ENCODE assay signal across 1 cellular context in the genomic region with DNA sequence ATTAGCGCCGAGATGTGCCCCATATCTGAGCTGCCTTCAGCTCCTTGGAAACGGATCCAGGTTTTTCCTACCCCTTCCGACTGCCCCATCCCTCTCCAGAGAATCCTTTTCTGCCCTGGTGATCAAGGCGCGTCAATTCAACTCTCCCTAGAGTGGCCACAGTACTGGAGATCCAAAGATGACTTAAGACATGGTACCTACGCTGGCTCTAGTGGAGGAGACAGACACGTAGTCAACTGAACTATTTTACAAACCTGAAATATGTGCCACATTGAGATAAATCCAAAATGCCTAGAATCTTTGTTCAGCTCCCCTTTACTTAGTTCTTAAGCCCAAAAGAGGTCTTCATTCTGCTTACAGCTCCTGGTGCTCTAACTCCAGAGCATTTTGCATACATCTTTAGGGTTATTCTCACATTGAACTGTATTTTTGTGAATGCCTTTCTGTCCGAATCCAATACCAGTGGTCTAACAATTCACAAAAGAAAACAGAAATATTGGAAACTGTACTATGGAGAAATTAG.
TF ChIP-seq lines count a peak whose summit lies in the region.

No MANE protein-coding gene starts in this region.

TF ChIP-seq in GM12878, 131 proteins besides CTCF, POLR2A, EP300 and RAD21 (continued from another document):
- TF ChIP-seq, protein P1, sequence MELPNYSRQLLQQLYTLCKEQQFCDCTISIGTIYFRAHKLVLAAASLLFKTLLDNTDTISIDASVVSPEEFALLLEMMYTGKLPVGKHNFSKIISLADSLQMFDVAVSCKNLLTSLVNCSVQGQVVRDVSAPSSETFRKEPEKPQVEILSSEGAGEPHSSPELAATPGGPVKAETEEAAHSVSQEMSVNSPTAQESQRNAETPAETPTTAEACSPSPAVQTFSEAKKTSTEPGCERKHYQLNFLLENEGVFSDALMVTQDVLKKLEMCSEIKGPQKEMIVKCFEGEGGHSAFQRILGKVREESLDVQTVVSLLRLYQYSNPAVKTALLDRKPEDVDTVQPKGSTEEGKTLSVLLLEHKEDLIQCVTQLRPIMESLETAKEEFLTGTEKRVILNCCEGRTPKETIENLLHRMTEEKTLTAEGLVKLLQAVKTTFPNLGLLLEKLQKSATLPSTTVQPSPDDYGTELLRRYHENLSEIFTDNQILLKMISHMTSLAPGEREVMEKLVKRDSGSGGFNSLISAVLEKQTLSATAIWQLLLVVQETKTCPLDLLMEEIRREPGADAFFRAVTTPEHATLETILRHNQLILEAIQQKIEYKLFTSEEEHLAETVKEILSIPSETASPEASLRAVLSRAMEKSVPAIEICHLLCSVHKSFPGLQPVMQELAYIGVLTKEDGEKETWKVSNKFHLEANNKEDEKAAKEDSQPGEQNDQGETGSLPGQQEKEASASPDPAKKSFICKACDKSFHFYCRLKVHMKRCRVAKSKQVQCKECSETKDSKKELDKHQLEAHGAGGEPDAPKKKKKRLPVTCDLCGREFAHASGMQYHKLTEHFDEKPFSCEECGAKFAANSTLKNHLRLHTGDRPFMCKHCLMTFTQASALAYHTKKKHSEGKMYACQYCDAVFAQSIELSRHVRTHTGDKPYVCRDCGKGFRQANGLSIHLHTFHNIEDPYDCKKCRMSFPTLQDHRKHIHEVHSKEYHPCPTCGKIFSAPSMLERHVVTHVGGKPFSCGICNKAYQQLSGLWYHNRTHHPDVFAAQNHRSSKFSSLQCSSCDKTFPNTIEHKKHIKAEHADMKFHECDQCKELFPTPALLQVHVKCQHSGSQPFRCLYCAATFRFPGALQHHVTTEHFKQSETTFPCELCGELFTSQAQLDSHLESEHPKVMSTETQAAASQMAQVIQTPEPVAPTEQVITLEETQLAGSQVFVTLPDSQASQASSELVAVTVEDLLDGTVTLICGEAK (IDR thresholded peaks at IDR 0.05; ENCODE audit: borderline replicate concordance): no peak
- TF ChIP-seq NR2C2 (IDR thresholded peaks at IDR 0.05; ENCODE audit: borderline replicate concordance, control insufficient read depth, insufficient read length, low read depth) (no peak), KAT2A (conservative IDR thresholded peaks at IDR 0.05; ENCODE audit: control insufficient read depth, low read depth, low read length) (no peak), CHD4 (IDR thresholded peaks at IDR 0.05) (no peak), NFYA (IDR thresholded peaks at IDR 0.05; ENCODE audit: borderline replicate concordance, low read depth, low read length) (no peak), TCF3 (IDR thresholded peaks at IDR 0.05; ENCODE audit: borderline replicate concordance, insufficient read depth, low read depth, low read length) (no peak), RELA (IDR thresholded peaks at IDR 0.05; ENCODE audit: borderline replicate concordance, partially characterized antibody) (no peak), SMAD1 (IDR thresholded peaks at IDR 0.05; ENCODE audit: low read depth, partially characterized antibody) (no peak)
- TF ChIP-seq, protein P2, sequence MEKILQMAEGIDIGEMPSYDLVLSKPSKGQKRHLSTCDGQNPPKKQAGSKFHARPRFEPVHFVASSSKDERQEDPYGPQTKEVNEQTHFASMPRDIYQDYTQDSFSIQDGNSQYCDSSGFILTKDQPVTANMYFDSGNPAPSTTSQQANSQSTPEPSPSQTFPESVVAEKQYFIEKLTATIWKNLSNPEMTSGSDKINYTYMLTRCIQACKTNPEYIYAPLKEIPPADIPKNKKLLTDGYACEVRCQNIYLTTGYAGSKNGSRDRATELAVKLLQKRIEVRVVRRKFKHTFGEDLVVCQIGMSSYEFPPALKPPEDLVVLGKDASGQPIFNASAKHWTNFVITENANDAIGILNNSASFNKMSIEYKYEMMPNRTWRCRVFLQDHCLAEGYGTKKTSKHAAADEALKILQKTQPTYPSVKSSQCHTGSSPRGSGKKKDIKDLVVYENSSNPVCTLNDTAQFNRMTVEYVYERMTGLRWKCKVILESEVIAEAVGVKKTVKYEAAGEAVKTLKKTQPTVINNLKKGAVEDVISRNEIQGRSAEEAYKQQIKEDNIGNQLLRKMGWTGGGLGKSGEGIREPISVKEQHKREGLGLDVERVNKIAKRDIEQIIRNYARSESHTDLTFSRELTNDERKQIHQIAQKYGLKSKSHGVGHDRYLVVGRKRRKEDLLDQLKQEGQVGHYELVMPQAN (conservative IDR thresholded peaks at IDR 0.05): no peak; the same call in 1 of the 2 replicates
- TF ChIP-seq, protein P3, sequence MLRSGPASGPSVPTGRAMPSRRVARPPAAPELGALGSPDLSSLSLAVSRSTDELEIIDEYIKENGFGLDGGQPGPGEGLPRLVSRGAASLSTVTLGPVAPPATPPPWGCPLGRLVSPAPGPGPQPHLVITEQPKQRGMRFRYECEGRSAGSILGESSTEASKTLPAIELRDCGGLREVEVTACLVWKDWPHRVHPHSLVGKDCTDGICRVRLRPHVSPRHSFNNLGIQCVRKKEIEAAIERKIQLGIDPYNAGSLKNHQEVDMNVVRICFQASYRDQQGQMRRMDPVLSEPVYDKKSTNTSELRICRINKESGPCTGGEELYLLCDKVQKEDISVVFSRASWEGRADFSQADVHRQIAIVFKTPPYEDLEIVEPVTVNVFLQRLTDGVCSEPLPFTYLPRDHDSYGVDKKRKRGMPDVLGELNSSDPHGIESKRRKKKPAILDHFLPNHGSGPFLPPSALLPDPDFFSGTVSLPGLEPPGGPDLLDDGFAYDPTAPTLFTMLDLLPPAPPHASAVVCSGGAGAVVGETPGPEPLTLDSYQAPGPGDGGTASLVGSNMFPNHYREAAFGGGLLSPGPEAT (IDR thresholded peaks at IDR 0.05; ENCODE audit: low read depth): no peak
- TF ChIP-seq, protein P4, sequence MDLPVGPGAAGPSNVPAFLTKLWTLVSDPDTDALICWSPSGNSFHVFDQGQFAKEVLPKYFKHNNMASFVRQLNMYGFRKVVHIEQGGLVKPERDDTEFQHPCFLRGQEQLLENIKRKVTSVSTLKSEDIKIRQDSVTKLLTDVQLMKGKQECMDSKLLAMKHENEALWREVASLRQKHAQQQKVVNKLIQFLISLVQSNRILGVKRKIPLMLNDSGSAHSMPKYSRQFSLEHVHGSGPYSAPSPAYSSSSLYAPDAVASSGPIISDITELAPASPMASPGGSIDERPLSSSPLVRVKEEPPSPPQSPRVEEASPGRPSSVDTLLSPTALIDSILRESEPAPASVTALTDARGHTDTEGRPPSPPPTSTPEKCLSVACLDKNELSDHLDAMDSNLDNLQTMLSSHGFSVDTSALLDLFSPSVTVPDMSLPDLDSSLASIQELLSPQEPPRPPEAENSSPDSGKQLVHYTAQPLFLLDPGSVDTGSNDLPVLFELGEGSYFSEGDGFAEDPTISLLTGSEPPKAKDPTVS (IDR thresholded peaks at IDR 0.05; ENCODE audit: low read depth, low read length): no peak
TF ChIP-seq in GM12878: peak in this region for 0.
